In genomic region chr1:6424000-6424565, GRCh38 we compare ENCODE assay signal across 10 cellular contexts. TPM values are rescaled to one million over a fixed set of nuclear protein-coding genes. Genes with fewer than 3 reads are reported as not detected.
A peak's percentile ranks its signal among the peaks of the same experiment; 100 is the strongest.
DNase-seq lines count a peak whose midpoint lies in the region; ATAC-seq and TF ChIP-seq lines count a peak whose summit lies in the region.
"Had no signal": no experiment of that assay in that cellular context is flagged by ENCODE, and none has a peak within 500 bp of the region (broad histone marks: within the 10 kb centered on the region; RNA-seq: fewer than 3 reads in every experiment).

No MANE protein-coding gene starts in this region.

- peaks cover 10 to 15% of the 10 kb centered on the region in 2 donors for H3K4me1 Mint-ChIP-seq in effector memory CD8-positive, alpha-beta T cell (ENCODE audit: low read depth in 2 of 2)
- H3K4me1 Mint-ChIP-seq in stimulated activated effector memory CD8-positive, alpha-beta T cell treated with anti-CD3 and anti-CD28 coated beads, Interleukin-12 subunit alpha, Interleukin-12 subunit beta, amount 100 ng/mL, for 72 hours = peaks cover 19% of the 10 kb centered on the region
- H3K4me1 Mint-ChIP-seq in osteocyte (ENCODE audit: unreplicated experiment) = peaks cover 16% of the 10 kb centered on the region

- peaks cover 10% of the 10 kb centered on the region for H3K36me3 Mint-ChIP-seq in effector memory CD8-positive, alpha-beta T cell (ENCODE audit: insufficient read depth)
- H3K36me3 Mint-ChIP-seq in stimulated activated effector memory CD8-positive, alpha-beta T cell treated with anti-CD3 and anti-CD28 coated beads, Interleukin-12 subunit alpha, Interleukin-12 subunit beta, amount 100 ng/mL, for 72 hours = no peaks in the 10 kb centered on the region
- H3K36me3 Mint-ChIP-seq in osteocyte (ENCODE audit: unreplicated experiment) = no peaks in the 10 kb centered on the region

- DNase-seq in activated CD8-positive, alpha-beta memory T cell treated with anti-CD3 and anti-CD28 coated beads, Interleukin-2, amount 50 U/mL, for 48 hours = peak; percentile 52
- no peak for DNase-seq in activated CD8-positive, alpha-beta memory T cell treated with anti-CD3 and anti-CD28 coated beads for 24 hours
- DNase-seq in OCI-M1 (lab: John Stamatoyannopoulos, UW) (peak; percentile 36), KG1 (lab: John Stamatoyannopoulos, UW) (no peak), kidney tubule cell (ENCODE audit: low spot score) (no peak), osteocyte (ENCODE audit: extremely low spot score, unreplicated experiment) (no peak)
- no peak for DNase-seq in effector memory CD8-positive, alpha-beta T cell
- DNase-seq in stimulated activated effector memory CD8-positive, alpha-beta T cell treated with anti-CD3 and anti-CD28 coated beads, Interleukin-12 subunit alpha, Interleukin-12 subunit beta, amount 100 ng/mL, for 72 hours (ENCODE audit: low spot score in 2 of 2) = no peak
- DNase-seq: midbrain had no signal

- peak overlapping the region; percentile 70 to 82 for H3K4me3 Mint-ChIP-seq in effector memory CD8-positive, alpha-beta T cell
- H3K4me3 Mint-ChIP-seq in stimulated activated effector memory CD8-positive, alpha-beta T cell treated with anti-CD3 and anti-CD28 coated beads, Interleukin-12 subunit alpha, Interleukin-12 subunit beta, amount 100 ng/mL, for 72 hours = peak overlapping the region; percentile 70
- no peak overlapping the region for H3K4me3 Mint-ChIP-seq in osteocyte (ENCODE audit: unreplicated experiment)

- no peaks in the 10 kb centered on the region for H3K9me3 Mint-ChIP-seq in effector memory CD8-positive, alpha-beta T cell
- H3K9me3 Mint-ChIP-seq in stimulated activated effector memory CD8-positive, alpha-beta T cell treated with anti-CD3 and anti-CD28 coated beads, Interleukin-12 subunit alpha, Interleukin-12 subunit beta, amount 100 ng/mL, for 72 hours = no peaks in the 10 kb centered on the region
- H3K9me3 Mint-ChIP-seq in osteocyte (ENCODE audit: unreplicated experiment) = no peaks in the 10 kb centered on the region

- H3K27me3 Mint-ChIP-seq in effector memory CD8-positive, alpha-beta T cell = peaks cover 48 to 83% of the 10 kb centered on the region in 2 donors
- peaks cover 37% of the 10 kb centered on the region for H3K27me3 Mint-ChIP-seq in osteocyte (ENCODE audit: unreplicated experiment)

- peak; percentile 16 for ATAC-seq in effector memory CD8-positive, alpha-beta T cell (replicated peaks)
- ATAC-seq in stimulated activated effector memory CD8-positive, alpha-beta T cell treated with anti-CD3 and anti-CD28 coated beads, Interleukin-12 subunit alpha, Interleukin-12 subunit beta, amount 100 ng/mL, for 72 hours = no peak

- TF ChIP-seq CTCF in osteocyte (IDR thresholded peaks at IDR 0.05) = no peak

- H3K27ac Mint-ChIP-seq in effector memory CD8-positive, alpha-beta T cell = no peak overlapping the region
- H3K27ac Mint-ChIP-seq in stimulated activated effector memory CD8-positive, alpha-beta T cell treated with anti-CD3 and anti-CD28 coated beads, Interleukin-12 subunit alpha, Interleukin-12 subunit beta, amount 100 ng/mL, for 72 hours = no peak overlapping the region
- H3K27ac Mint-ChIP-seq in osteocyte (ENCODE audit: unreplicated experiment) = no peak overlapping the region

RNA-seq across cellular contexts. Expression of gene ESPN, which starts 0.5 kb away (rescaled TPM):
- 0.31 TPM in 1 of 2 replicates, not detected in the other for total RNA-seq in osteocyte
- total RNA-seq: LHCN-M2 had no signal

RNA-seq across cellular contexts. Expression of gene HES2, which starts 4.4 kb away (rescaled TPM):
- not detected in 2 replicates for total RNA-seq in osteocyte
- total RNA-seq: LHCN-M2 had no signal

RNA-seq across cellular contexts. Expression of gene ACOT7, which starts 30.5 kb away (rescaled TPM):
- total RNA-seq in osteocyte = 21.6 and 21.8 TPM in 2 replicates

RNA-seq across cellular contexts. Expression of gene TNFRSF25, which starts 41.9 kb away (rescaled TPM):
- 26.4 and 27.9 TPM in 2 replicates for total RNA-seq in osteocyte

Comparison
In these comparisons a context has a peak if more than half of its experiments do, and no peak if none do; other contexts are left out.
1. DNase-seq: peak in activated CD8-positive, alpha-beta memory T cell treated with anti-CD3 and anti-CD28 coated beads, Interleukin-2, amount 50 U/mL, for 48 hours (single experiment) and OCI-M1 (single experiment); none in activated CD8-positive, alpha-beta memory T cell treated with anti-CD3 and anti-CD28 coated beads for 24 hours (single experiment), effector memory CD8-positive, alpha-beta T cell (0 of 3), stimulated activated effector memory CD8-positive, alpha-beta T cell treated with anti-CD3 and anti-CD28 coated beads, Interleukin-12 subunit alpha, Interleukin-12 subunit beta, amount 100 ng/mL, for 72 hours (0 of 2), KG1 (single experiment), kidney tubule cell (single experiment) and osteocyte (single experiment).